In the genomic region with DNA sequence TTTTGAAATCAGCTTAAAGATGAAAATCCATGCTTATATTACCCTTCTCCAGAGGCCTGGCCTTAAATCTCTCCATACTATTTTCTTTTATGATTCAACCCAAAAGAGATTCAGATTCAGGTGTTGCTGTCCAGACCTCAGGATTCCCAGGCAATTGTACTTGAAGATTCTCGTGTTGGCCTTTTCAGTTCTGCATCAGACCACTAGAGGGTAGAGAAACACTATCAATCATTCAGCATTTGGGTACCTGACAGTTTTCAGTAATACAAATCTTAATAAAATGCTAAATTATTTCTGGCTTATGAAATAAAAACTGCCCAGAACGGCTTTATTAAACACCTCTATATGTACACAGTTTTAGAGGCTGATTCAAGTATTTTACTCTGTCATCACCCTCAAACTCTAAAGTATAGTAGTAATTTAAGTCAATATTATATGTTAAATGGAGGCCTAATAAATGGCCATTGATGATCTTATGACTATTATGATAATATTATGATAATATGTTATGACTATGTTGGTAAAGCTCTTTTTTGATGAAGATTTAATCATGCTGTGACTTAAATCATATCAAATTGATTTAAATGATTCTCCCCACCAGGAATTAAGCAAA, we compare ENCODE assay signal across 8 cellular contexts.
DNase-seq lines count a peak whose midpoint lies in the region; ATAC-seq and TF ChIP-seq lines count a peak whose summit lies in the region.

No MANE protein-coding gene starts in this region.

- no peak overlapping the region for H3K4me3 Mint-ChIP-seq in CD4-positive, alpha-beta T cell

- no peaks in the 10 kb centered on the region for H3K36me3 ChIP-seq in adrenal gland (replicated peaks in 1 of 2)

- H3K4me1 ChIP-seq in adrenal gland (replicated peaks in 1 of 2) = no peaks in the 10 kb centered on the region

- 1 to 6% (median 4%) methylated on average over 2 of the region's 2 CpGs for WGBS in adrenal gland, 4 donors

- H3K36me3 Mint-ChIP-seq in CD4-positive, alpha-beta T cell (ENCODE audit: low read depth) = no peaks in the 10 kb centered on the region

- CTCF ChIA-PET in CD4-positive, alpha-beta T cell (lab: Charles Lee) = interaction anchor here (1.0 kb wide), 1 partner anchor 411 kb away, joined by 3 read pairs; no protein-coding TSS in a partner anchor

- H3K4me3 ChIP-seq in adrenal gland = no peak overlapping the region

- TF ChIP-seq CTCF in CD4-positive, alpha-beta T cell (IDR thresholded peaks at IDR 0.05) = peak; percentile 88
- TF ChIP-seq CTCF in adrenal gland (IDR thresholded peaks at IDR 0.05) = peak; percentile 71 to 95 (median 88)

- POLR2A ChIA-PET in CD4-positive, alpha-beta T cell (lab: Charles Lee) = no interaction called here

- no peak for TF ChIP-seq POLR2A in adrenal gland (IDR thresholded peaks at IDR 0.05)

- no peaks in the 10 kb centered on the region for H3K27me3 ChIP-seq in CD4-positive, alpha-beta T cell (ENCODE audit: control insufficient read depth, insufficient read depth, low read length)
- H3K27me3 ChIP-seq in adrenal gland = no peaks in the 10 kb centered on the region

- H3K9me3 Mint-ChIP-seq in CD4-positive, alpha-beta T cell = no peaks in the 10 kb centered on the region

- H3K27ac ChIP-seq in CD4-positive, alpha-beta T cell (ENCODE audit: low read depth, low read length) = no peak overlapping the region
- no peak overlapping the region for H3K27ac ChIP-seq in adrenal gland

- ATAC-seq in CD4-positive, alpha-beta T cell (ENCODE audit: poor library complexity) = peak; percentile 61
- peak; percentile 53 for ATAC-seq in GM18508 (IDR thresholded peaks at IDR 0.05; ENCODE audit: insufficient read depth, unreplicated experiment)
- ATAC-seq in HG03135 (IDR thresholded peaks at IDR 0.05; ENCODE audit: unreplicated experiment) = peak; percentile 77
- peak; percentile 72 for ATAC-seq in left ventricle myocardium superior
- ATAC-seq in sciatic nerve = peak; percentile 79

- DNase-seq in CD4-positive, alpha-beta T cell = peak in 2 of 10 experiments; percentile 1 to 14
- DNase-seq in NCI-H2196 treated with DMSO at 0.1 percent for 48 hours (lab: John Stamatoyannopoulos, UW; ENCODE audit: unreplicated experiment) (peak; percentile 74), adrenal gland (peak in 4 of 7 donors; percentile 16 to 34 (median 26)), left ventricle myocardium superior (no peak), sciatic nerve (ENCODE audit: low spot score) (no peak), GF-D8 (lab: John Stamatoyannopoulos, UW) (no peak)

- intact Hi-C loops in CD4-positive, alpha-beta T cell (cut with DNase I, micrococcal nuclease) = loop anchor here (1.0 to 2.0 kb wide), 5 partner anchors 32 to 478 kb away; no protein-coding TSS in a partner anchor
- intact Hi-C loops in adrenal gland (cut with DNase I) = no loop called here
- intact Hi-C loops in left ventricle myocardium superior (cut with micrococcal nuclease) = loop anchor here (1.0 to 10.0 kb wide), 2 partner anchors 304 to 410 kb away; partner anchors contain the start of gene DUSP6
- intact Hi-C loops in sciatic nerve (cut with DNase I) = no loop called here

- H3K9me3 ChIP-seq in CD4-positive, alpha-beta T cell (ENCODE audit: control insufficient read depth, low read length) = no peaks in the 10 kb centered on the region
- no peaks in the 10 kb centered on the region for H3K9me3 ChIP-seq in adrenal gland (replicated peaks in 1 of 3)

- H3K4me1 Mint-ChIP-seq in CD4-positive, alpha-beta T cell (ENCODE audit: low read depth) = no peaks in the 10 kb centered on the region

- H3K27me3 Mint-ChIP-seq in CD4-positive, alpha-beta T cell = no peaks in the 10 kb centered on the region

- no peak overlapping the region for H3K27ac Mint-ChIP-seq in CD4-positive, alpha-beta T cell

Comparison
In these comparisons a context has a peak if more than half of its experiments do, and no peak if none do; other contexts are left out.
1. DNase-seq: peak in NCI-H2196 treated with DMSO at 0.1 percent for 48 hours (single experiment) and adrenal gland (4 of 7); none in left ventricle myocardium superior (single experiment), sciatic nerve (single experiment) and GF-D8 (single experiment).
2. intact Hi-C loops: an anchor here in CD4-positive, alpha-beta T cell (1.0 to 2.0 kb wide) and left ventricle myocardium superior (1.0 to 10.0 kb wide); none called in adrenal gland and sciatic nerve.
3. Peak in every context shown above with its lines, with median percentiles within 50 percentile points of each other: ATAC-seq.